In genomic region chr12:18294889-18295288, GRCh38 we compare ENCODE assay signal across 20 cellular contexts. TPM values are rescaled to one million over a fixed set of nuclear protein-coding genes. Genes with fewer than 3 reads are reported as not detected.
DNase-seq lines count a peak whose midpoint lies in the region; ATAC-seq, FAIRE-seq and TF ChIP-seq lines count a peak whose summit lies in the region.
"Had no signal": no experiment of that assay in that cellular context is flagged by ENCODE, and none has a peak within 500 bp of the region (broad histone marks: within the 10 kb centered on the region; RNA-seq: fewer than 3 reads in every experiment).

No MANE protein-coding gene starts in this region.

- no peak for TF ChIP-seq POLR2A in uterus (IDR thresholded peaks at IDR 0.05)

- no peaks in the 10 kb centered on the region for H3K9me2 ChIP-seq in OCI-LY7 (ENCODE audit: insufficient read depth, low read length)

- POLR2A ChIA-PET in WTC11 (lab: Charles Lee) (no interaction called here), OCI-LY7 (lab: Charles Lee) (no interaction called here)

- H3K36me3 ChIP-seq in ACC112 (ENCODE audit: insufficient read depth, low read length) (peaks cover 4% of the 10 kb centered on the region; the same call in 1 of the 2 replicates), uterus (no peaks in the 10 kb centered on the region), OCI-LY7 (ENCODE audit: insufficient read depth, low read length) (no peaks in the 10 kb centered on the region)
- H3K36me3 ChIP-seq: BLaER1 had no signal

- peak overlapping the region; percentile 66 for H2AFZ ChIP-seq in ACC112 (ENCODE audit: low read length, unreplicated experiment)
- H2AFZ ChIP-seq in OCI-LY7 (ENCODE audit: low read length), result no peak overlapping the region

- H3K9me3 ChIP-seq in uterus (peaks cover 0 to 1% of the 10 kb centered on the region in 2 donors), OCI-LY7 (ENCODE audit: low read length) (no peaks in the 10 kb centered on the region)
- H3K9me3 ChIP-seq: BLaER1 had no signal

- H3K9me3 Mint-ChIP-seq in WTC11, result peaks cover 3% of the 10 kb centered on the region; the same call in 1 of the 2 replicates
- H3K9me3 Mint-ChIP-seq: H9 had no signal

- DNase-seq in WTC11 (ENCODE audit: low spot score), result no peak
- DNase-seq in uterus, result no peak
- no peak for DNase-seq in OCI-LY7 (ENCODE audit: low spot score)
- no peak for DNase-seq in activated gamma-delta T cell (lab: John Stamatoyannopoulos, UW)
- DNase-seq: CD4-positive, alpha-beta memory T cell; DMS153; DMS79; H9 had no signal

- no peak overlapping the region for H3K4me3 Mint-ChIP-seq in WTC11
- H3K4me3 Mint-ChIP-seq: CD14-positive monocyte; CD4-positive, alpha-beta memory T cell; H9; IgD-negative memory B cell had no signal

- CTCF ChIA-PET in WTC11 (lab: Charles Lee) (no interaction called here), OCI-LY7 (lab: Charles Lee; ENCODE audit: unreplicated experiment) (no interaction called here)

- H3K4me1 ChIP-seq in ACC112 (ENCODE audit: control insufficient read depth, insufficient read depth, low read length, unreplicated experiment) (peaks cover 16% of the 10 kb centered on the region), uterus (no peaks in the 10 kb centered on the region), OCI-LY7 (ENCODE audit: insufficient read depth, low read length, poor library complexity, severe bottlenecking) (no peaks in the 10 kb centered on the region)
- H3K4me1 ChIP-seq: BLaER1 had no signal

- 0 out of 2 replicates have a peak, but pooled peaks cover 2% of the 10 kb centered on the region for H3K36me3 Mint-ChIP-seq in WTC11
- H3K36me3 Mint-ChIP-seq: CD14-positive monocyte; CD4-positive, alpha-beta memory T cell had no signal

- BruUV-seq in OCI-LY7 (replicated peaks; lab: Mats Ljungman, UMichigan), result no TSS peak

- ATAC-seq in WTC11 (no peak), HG03457 (IDR thresholded peaks at IDR 0.05; ENCODE audit: unreplicated experiment) (no peak)
- ATAC-seq: GM12878, HepG2 had no signal

- H3K4me3 ChIP-seq in ACC112 (ENCODE audit: low read depth, low read length) (no peak overlapping the region), uterus (no peak overlapping the region), OCI-LY7 (ENCODE audit: low read depth, low read length, poor library complexity, severe bottlenecking) (no peak overlapping the region)
- H3K4me3 ChIP-seq: BLaER1, GM12878 had no signal

- H3K4me1 Mint-ChIP-seq in WTC11, result peaks cover 52% of the 10 kb centered on the region
- H3K4me1 Mint-ChIP-seq: CD14-positive monocyte; CD4-positive, alpha-beta memory T cell; IgD-negative memory B cell had no signal

- no peak overlapping the region for H3K27ac ChIP-seq in ACC112 (ENCODE audit: low read depth, low read length)
- H3K27ac ChIP-seq in uterus, result peak overlapping the region; percentile 5 to 85
- H3K27ac ChIP-seq in OCI-LY7 (ENCODE audit: low read depth, low read length, poor library complexity, severe bottlenecking), result no peak overlapping the region
- H3K27ac ChIP-seq: BLaER1 had no signal

- no peak overlapping the region for H3K27ac Mint-ChIP-seq in WTC11
- H3K27ac Mint-ChIP-seq: CD14-positive monocyte; CD4-positive, alpha-beta memory T cell; H9; IgD-negative memory B cell had no signal

- H3K4me2 ChIP-seq in OCI-LY7 (ENCODE audit: low read length), result no peak overlapping the region
- H3K4me2 ChIP-seq: BLaER1 had no signal

- TF ChIP-seq CTCF in WTC11 (IDR thresholded peaks at IDR 0.05), result no peak
- no peak for TF ChIP-seq CTCF in uterus (IDR thresholded peaks at IDR 0.05)
- no peak for TF ChIP-seq CTCF in OCI-LY7 (conservative IDR thresholded peaks at IDR 0.05; ENCODE audit: low read length)

- H3K27me3 Mint-ChIP-seq in WTC11 (ENCODE audit: low read depth), result no peaks in the 10 kb centered on the region
- H3K27me3 Mint-ChIP-seq: CD4-positive, alpha-beta memory T cell; IgD-negative memory B cell had no signal

- H3K27me3 ChIP-seq in ACC112 (ENCODE audit: insufficient read depth, low read length) (no peaks in the 10 kb centered on the region), uterus (no peaks in the 10 kb centered on the region)
- H3K27me3 ChIP-seq: BLaER1 had no signal

- H3K79me2 ChIP-seq in ACC112 (ENCODE audit: control insufficient read depth, insufficient read depth, low read length, unreplicated experiment), result no peaks in the 10 kb centered on the region
- H3K79me2 ChIP-seq in OCI-LY7 (ENCODE audit: insufficient read depth, low read depth, low read length), result no peaks in the 10 kb centered on the region

- intact Hi-C loops in uterus (cut with DNase I; ENCODE audit: low total_unique reads) (no loop called here), OCI-LY7 (cut with micrococcal nuclease; ENCODE audit: unreplicated experiment) (no loop called here)

- H4K20me1 ChIP-seq in OCI-LY7 (ENCODE audit: insufficient read depth, low read length), result no peaks in the 10 kb centered on the region
- H4K20me1 ChIP-seq: BLaER1 had no signal

- peak; percentile 17 for FAIRE-seq in islet of Langerhans (lab: Jason Lieb, UNC)
- FAIRE-seq: GM12878, GM19239, H1, HepG2 had no signal

TF ChIP-seq in WTC11, 78 proteins besides CTCF, POLR2A, EP300 and RAD21:
- no peak for TF ChIP-seq KAT7 (CRISPR knock-in tag; IDR thresholded peaks at IDR 0.05; ENCODE audit: borderline replicate concordance)
- TF ChIP-seq ZNF232 (CRISPR knock-in tag; IDR thresholded peaks at IDR 0.05), result no peak
- no peak for TF ChIP-seq CREB1 (CRISPR knock-in tag; IDR thresholded peaks at IDR 0.05)
- no peak for TF ChIP-seq ZSCAN18 (CRISPR knock-in tag; IDR thresholded peaks at IDR 0.05)
- TF ChIP-seq HMGA2 (CRISPR knock-in tag; IDR thresholded peaks at IDR 0.05), result peak; percentile 96
- TF ChIP-seq TCF7 (CRISPR knock-in tag; IDR thresholded peaks at IDR 0.05; ENCODE audit: low read depth), result no peak

RNA-seq across cellular contexts. Expression of gene PIK3C2G, which starts 33.6 kb away (rescaled TPM):
- total RNA-seq in WTC11 (2021) (not detected in 3 replicates), uterus (1 to 10 TPM in 1 of 4 donors, under 1 TPM in 2, not detected in 1; under 0.01 to 2.2 (median 0.34) TPM), OCI-LY7 (2022) (not detected in 2 replicates)
- total RNA-seq in OCI-LY7 (2014; rRNA removed; shearing (Covaris generic)), result not detected in 2 replicates
- total RNA-seq: A172; CD4-positive, alpha-beta memory T cell; Daoy; GM12878; H1; H9; HepG2 had no signal

Comparison
In these comparisons a context has a peak if more than half of its experiments do, and no peak if none do; other contexts are left out.
1. H3K27ac ChIP-seq: peak in uterus (2 of 2); none in ACC112 (single experiment) and OCI-LY7 (single experiment).